25 cellular contexts compared by ENCODE assay signal in genomic region chr17:73362697-73363096, GRCh38.
"Had no signal": no experiment of that assay in that cellular context is flagged by ENCODE, and none has a peak within 500 bp of the region (broad histone marks: within the 10 kb centered on the region; RNA-seq: fewer than 3 reads in every experiment).

No MANE protein-coding gene starts in this region.

- H3K27me3 Mint-ChIP-seq: activated naive CD8-positive, alpha-beta T cell treated with anti-CD3 and anti-CD28 coated beads, Interleukin-2, amount 10 ng/mL, durations not matched to agents 7 days and 5 days; activated T-cell treated with anti-CD3 and anti-CD28 coated beads, Interleukin-2, amount 50 U/mL, for 24 hours; stimulated activated naive CD8-positive, alpha-beta T cell treated with anti-CD3 and anti-CD28 coated beads, Interleukin-15, amount 100 ng/mL, for 72 hours; T-cell had no signal

- H3K27me3 ChIP-seq: breast epithelium, colonic mucosa, dorsolateral prefrontal cortex, gastroesophageal sphincter, tibial artery had no signal

- H3K9me3 Mint-ChIP-seq: activated naive CD4-positive, alpha-beta T cell treated with anti-CD3 and anti-CD28 coated beads for 36 hours; activated naive CD8-positive, alpha-beta T cell treated with anti-CD3 and anti-CD28 coated beads, Interleukin-2, amount 10 ng/mL, durations not matched to agents 7 days and 5 days; activated T-cell treated with anti-CD3 and anti-CD28 coated beads, Interleukin-2, amount 50 U/mL, for 24 hours; mesothelial cell of epicardium; natural killer cell; stimulated activated effector memory CD8-positive, alpha-beta T cell treated with anti-CD3 and anti-CD28 coated beads, Interleukin-12 subunit alpha, Interleukin-12 subunit beta, amount 100 ng/mL, for 72 hours; stimulated activated naive CD8-positive, alpha-beta T cell treated with anti-CD3 and anti-CD28 coated beads, Interleukin-15, amount 100 ng/mL, for 72 hours; T-cell; T-helper 2 cell treated with Interferon-gamma antibody and Interleukin-4, amounts not matched to agents 5 μg/mL and 100 μg/mL, for 36 hours had no signal

- H3K4me1 Mint-ChIP-seq: activated naive CD8-positive, alpha-beta T cell treated with anti-CD3 and anti-CD28 coated beads, Interleukin-2, amount 10 ng/mL, durations not matched to agents 7 days and 5 days; natural killer cell; stimulated activated effector memory CD8-positive, alpha-beta T cell treated with anti-CD3 and anti-CD28 coated beads, Interleukin-12 subunit alpha, Interleukin-12 subunit beta, amount 100 ng/mL, for 72 hours; stimulated activated naive CD8-positive, alpha-beta T cell treated with anti-CD3 and anti-CD28 coated beads, Interleukin-15, amount 100 ng/mL, for 72 hours; T-cell had no signal

- H3K27ac ChIP-seq: colonic mucosa, esophagus squamous epithelium, gastroesophageal sphincter, tibial artery, WERI-Rb-1 had no signal

- H3K4me3 ChIP-seq: breast epithelium, colonic mucosa, dorsolateral prefrontal cortex, esophagus squamous epithelium, gastroesophageal sphincter, tibial artery had no signal

- H3K36me3 Mint-ChIP-seq: activated naive CD8-positive, alpha-beta T cell treated with anti-CD3 and anti-CD28 coated beads, Interleukin-2, amount 10 ng/mL, durations not matched to agents 7 days and 5 days; mesothelial cell of epicardium; natural killer cell; stimulated activated effector memory CD8-positive, alpha-beta T cell treated with anti-CD3 and anti-CD28 coated beads, Interleukin-12 subunit alpha, Interleukin-12 subunit beta, amount 100 ng/mL, for 72 hours; T-cell had no signal

- H3K27ac Mint-ChIP-seq: activated naive CD4-positive, alpha-beta T cell treated with anti-CD3 and anti-CD28 coated beads for 36 hours; activated naive CD8-positive, alpha-beta T cell treated with anti-CD3 and anti-CD28 coated beads, Interleukin-2, amount 10 ng/mL, durations not matched to agents 7 days and 5 days; activated T-cell treated with anti-CD3 and anti-CD28 coated beads, Interleukin-2, amount 50 U/mL, for 24 hours; natural killer cell; stimulated activated effector memory CD8-positive, alpha-beta T cell treated with anti-CD3 and anti-CD28 coated beads, Interleukin-12 subunit alpha, Interleukin-12 subunit beta, amount 100 ng/mL, for 72 hours; T-cell; T-helper 2 cell treated with Interferon-gamma antibody and Interleukin-4, amounts not matched to agents 5 μg/mL and 100 μg/mL, for 36 hours had no signal

- H3K9me3 ChIP-seq: breast epithelium, colonic mucosa, esophagus squamous epithelium, gastroesophageal sphincter, tibial artery had no signal

- H3K36me3 ChIP-seq: breast epithelium, colonic mucosa, esophagus squamous epithelium, gastroesophageal sphincter, tibial artery had no signal

- DNase-seq: activated CD4-positive, alpha-beta T cell treated with anti-CD3 and anti-CD28 coated beads for 1 hour; activated CD4-positive, alpha-beta T cell treated with anti-CD3 and anti-CD28 coated beads, Interleukin-2, amount 50 U/mL, for 1 hour; activated CD8-positive, alpha-beta memory T cell treated with anti-CD3 and anti-CD28 coated beads for 24 hours; activated CD8-positive, alpha-beta memory T cell treated with anti-CD3 and anti-CD28 coated beads, Interleukin-2, amount 50 U/mL, for 4 hours; activated naive CD4-positive, alpha-beta T cell treated with anti-CD3 and anti-CD28 coated beads for 36 hours; activated naive CD8-positive, alpha-beta T cell treated with anti-CD3 and anti-CD28 coated beads, Interleukin-2, amount 10 ng/mL, durations not matched to agents 7 days and 5 days; activated T-cell treated with anti-CD3 and anti-CD28 coated beads, Interleukin-2, amount 50 U/mL, for 24 hours; amniotic stem cell; colonic mucosa; dorsolateral prefrontal cortex; esophagus squamous epithelium; natural killer cell; small intestine; stimulated activated CD4-positive, alpha-beta T cell treated with anti-CD3 and anti-CD28 coated beads, Interleukin-2, amount 100 ng/mL, for 24 hours; stimulated activated naive CD8-positive, alpha-beta T cell treated with anti-CD3 and anti-CD28 coated beads, Interleukin-15, amount 100 ng/mL, for 72 hours; T-cell; tibial artery; WERI-Rb-1 had no signal

- H3K4me3 Mint-ChIP-seq: activated naive CD4-positive, alpha-beta T cell treated with anti-CD3 and anti-CD28 coated beads for 36 hours; activated naive CD8-positive, alpha-beta T cell treated with anti-CD3 and anti-CD28 coated beads, Interleukin-2, amount 10 ng/mL, durations not matched to agents 7 days and 5 days; activated T-cell treated with anti-CD3 and anti-CD28 coated beads, Interleukin-2, amount 50 U/mL, for 24 hours; mesothelial cell of epicardium; natural killer cell; stimulated activated effector memory CD8-positive, alpha-beta T cell treated with anti-CD3 and anti-CD28 coated beads, Interleukin-12 subunit alpha, Interleukin-12 subunit beta, amount 100 ng/mL, for 72 hours; stimulated activated naive CD8-positive, alpha-beta T cell treated with anti-CD3 and anti-CD28 coated beads, Interleukin-15, amount 100 ng/mL, for 72 hours; T-cell; T-helper 2 cell treated with Interferon-gamma antibody and Interleukin-4, amounts not matched to agents 5 μg/mL and 100 μg/mL, for 36 hours had no signal

- ATAC-seq: gastroesophageal sphincter; left lobe of liver; natural killer cell; sciatic nerve; stimulated activated effector memory CD8-positive, alpha-beta T cell treated with anti-CD3 and anti-CD28 coated beads, Interleukin-12 subunit alpha, Interleukin-12 subunit beta, amount 100 ng/mL, for 72 hours; stimulated activated naive CD8-positive, alpha-beta T cell treated with anti-CD3 and anti-CD28 coated beads, Interleukin-15, amount 100 ng/mL, for 72 hours; T-cell had no signal

- H3K4me1 ChIP-seq: colonic mucosa had no signal
